ENCODE assay signal across 6 cellular contexts in the genomic region with DNA sequence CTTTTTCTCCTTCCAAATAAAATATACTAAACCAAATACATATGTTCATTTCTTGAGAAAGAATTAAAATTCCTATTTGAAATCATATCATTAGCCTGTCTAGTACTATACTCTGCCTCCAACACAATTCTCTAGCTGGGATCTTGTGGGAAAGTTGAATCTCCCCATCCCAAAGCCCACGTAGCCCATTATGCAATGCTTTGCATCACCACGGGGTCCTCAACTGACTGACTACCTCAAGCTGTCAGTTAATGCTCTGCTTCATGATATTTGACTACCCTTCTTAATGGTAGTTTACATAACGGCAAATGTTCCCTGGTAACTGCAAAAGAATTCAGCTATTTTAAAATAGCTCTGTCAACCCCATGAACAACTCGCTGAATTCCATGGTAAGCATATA.
"Had no signal": no experiment of that assay in that cellular context is flagged by ENCODE, and none has a peak within 500 bp of the region (broad histone marks: within the 10 kb centered on the region; RNA-seq: fewer than 3 reads in every experiment).

No MANE protein-coding gene starts in this region.

- H3K4me1 ChIP-seq: HAP-1 had no signal

- H3K9ac ChIP-seq: GM23248 had no signal

- H3K9me3 ChIP-seq: HAP-1 had no signal

- H2AFZ ChIP-seq: GM23248 had no signal

- H3K36me3 ChIP-seq: HAP-1 had no signal

- DNase-seq: GM23248, GOT3, H7, IMR-90 had no signal

- H3K4me3 ChIP-seq: GM23248, HAP-1, K562 had no signal

- H3K27ac ChIP-seq: GM23248 had no signal
